In genomic region chr16:84948855-84949610, GRCh38 we compare ENCODE assay signal across 21 cellular contexts.
"Had no signal": no experiment of that assay in that cellular context is flagged by ENCODE, and none has a peak within 500 bp of the region (broad histone marks: within the 10 kb centered on the region; RNA-seq: fewer than 3 reads in every experiment).

No MANE protein-coding gene starts in this region.

- H3K36me3 Mint-ChIP-seq: activated naive CD4-positive, alpha-beta T cell treated with anti-CD3 and anti-CD28 coated beads, Interleukin-2, amount 50 U/mL, for 72 hours had no signal

- H3K4me3 ChIP-seq: cardiac muscle cell, left lung, skin epidermis, suprapubic skin, transverse colon had no signal

- H3K36me3 ChIP-seq: cardiac muscle cell, left lung, suprapubic skin, transverse colon, WERI-Rb-1 had no signal

- H3K4me1 Mint-ChIP-seq: stimulated activated naive CD8-positive, alpha-beta T cell treated with anti-CD3 and anti-CD28 coated beads, Interleukin-15, amount 100 ng/mL, for 72 hours had no signal

- H3K27me3 Mint-ChIP-seq: stimulated activated naive CD8-positive, alpha-beta T cell treated with anti-CD3 and anti-CD28 coated beads, Interleukin-15, amount 100 ng/mL, for 72 hours had no signal

- ATAC-seq: activated naive CD4-positive, alpha-beta T cell treated with anti-CD3 and anti-CD28 coated beads, Interleukin-2, amount 50 U/mL, for 72 hours; right cardiac atrium had no signal

- H3K4me3 Mint-ChIP-seq: activated T-helper 1 cell treated with anti-CD3 and anti-CD28 coated beads, Interleukin-12 subunit alpha, Interleukin-12 subunit beta, Interleukin-2, Interleukin-4 antibody, amounts not matched to agents 30 ng/mL and 10 ng/mL and 1 ng/mL, durations not matched to agents 14 hours and 24 hours and 36 hours; endodermal cell; nephron progenitor cell; stimulated activated naive CD8-positive, alpha-beta T cell treated with anti-CD3 and anti-CD28 coated beads, Interleukin-15, amount 100 ng/mL, for 72 hours had no signal

- H3K27me3 ChIP-seq: cardiac muscle cell, left lung, suprapubic skin, transverse colon had no signal

- H3K9me3 ChIP-seq: left lung, suprapubic skin, transverse colon had no signal

- H3K9me3 Mint-ChIP-seq: activated naive CD4-positive, alpha-beta T cell treated with anti-CD3 and anti-CD28 coated beads, Interleukin-2, amount 50 U/mL, for 72 hours; activated T-helper 1 cell treated with anti-CD3 and anti-CD28 coated beads, Interleukin-12 subunit alpha, Interleukin-12 subunit beta, Interleukin-2, Interleukin-4 antibody, amounts not matched to agents 30 ng/mL and 10 ng/mL and 1 ng/mL, durations not matched to agents 14 hours and 24 hours and 36 hours; nephron progenitor cell; stimulated activated naive CD8-positive, alpha-beta T cell treated with anti-CD3 and anti-CD28 coated beads, Interleukin-15, amount 100 ng/mL, for 72 hours had no signal

- DNase-seq: activated CD4-positive, alpha-beta T cell treated with anti-CD3 and anti-CD28 coated beads for 1 hour; activated CD4-positive, alpha-beta T cell treated with anti-CD3 and anti-CD28 coated beads, Interleukin-2, amount 50 U/mL, for 4 hours; activated gamma-delta T cell treated with Interleukin-2 at 50 U/mL for 16 hours; amniotic stem cell; endodermal cell; kidney; left lung; midbrain; occipital lobe; stimulated activated naive CD8-positive, alpha-beta T cell treated with anti-CD3 and anti-CD28 coated beads, Interleukin-15, amount 100 ng/mL, for 72 hours; transverse colon; WERI-Rb-1 had no signal

- H3K27ac Mint-ChIP-seq: activated T-helper 1 cell treated with anti-CD3 and anti-CD28 coated beads, Interleukin-12 subunit alpha, Interleukin-12 subunit beta, Interleukin-2, Interleukin-4 antibody, amounts not matched to agents 30 ng/mL and 10 ng/mL and 1 ng/mL, durations not matched to agents 14 hours and 24 hours and 36 hours; endodermal cell; nephron progenitor cell; stimulated activated naive CD8-positive, alpha-beta T cell treated with anti-CD3 and anti-CD28 coated beads, Interleukin-15, amount 100 ng/mL, for 72 hours had no signal

- FAIRE-seq: frontal cortex, kidney had no signal

- H3K27ac ChIP-seq: cardiac muscle cell, epithelial cell of prostate, left lung, skin epidermis, suprapubic skin, transverse colon, WERI-Rb-1 had no signal
